ENCODE assay signal across 18 cellular contexts in the genomic region with DNA sequence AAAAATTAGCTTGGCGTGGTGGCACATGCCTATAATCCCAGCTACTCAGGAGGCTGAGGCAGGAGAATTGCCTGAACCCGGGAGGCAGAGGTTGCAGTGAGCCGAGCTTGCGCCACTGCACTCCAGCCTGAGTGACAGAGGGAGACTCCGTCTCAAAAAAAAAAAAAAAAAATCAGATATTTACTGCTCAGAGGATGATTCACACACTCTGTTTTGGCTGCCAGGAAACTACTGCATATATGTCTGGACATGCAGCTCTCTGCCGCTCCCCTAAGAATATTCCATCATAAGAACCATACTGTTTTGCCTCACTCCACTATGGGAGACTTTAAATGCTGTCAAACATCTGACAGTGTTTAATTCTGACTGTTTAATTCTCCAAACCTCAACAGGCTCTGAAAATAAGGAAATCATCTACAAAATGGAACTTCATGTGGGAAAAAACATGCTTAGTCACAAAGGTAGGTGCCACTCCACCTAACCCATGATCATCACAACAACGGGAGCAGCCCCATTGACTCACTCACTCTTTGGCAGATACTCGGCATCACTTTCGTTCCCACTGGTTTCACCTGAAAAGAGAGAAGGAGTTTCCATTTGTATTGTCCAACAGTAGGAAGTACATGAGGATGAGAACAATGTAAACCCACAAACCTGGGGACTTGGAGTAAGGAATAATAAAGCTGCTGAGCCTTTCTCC.
DNase-seq lines count a peak whose midpoint lies in the region; ATAC-seq, FAIRE-seq and TF ChIP-seq lines count a peak whose summit lies in the region.
"Had no signal": no experiment of that assay in that cellular context is flagged by ENCODE, and none has a peak within 500 bp of the region (broad histone marks: within the 10 kb centered on the region; RNA-seq: fewer than 3 reads in every experiment).

No MANE protein-coding gene starts in this region.

- no peak overlapping the region for H3K4me3 ChIP-seq in foreskin fibroblast (ENCODE audit: low read depth in 1 of 2, low read length in 2 of 2)
- H3K4me3 ChIP-seq: upper lobe of left lung had no signal

- no peak for ATAC-seq in HG03097 (IDR thresholded peaks at IDR 0.05; ENCODE audit: low FRiP score, unreplicated experiment)
- ATAC-seq in HG03139 (IDR thresholded peaks at IDR 0.05; ENCODE audit: unreplicated experiment) = no peak
- ATAC-seq: left lobe of liver had no signal

- no peak overlapping the region for H3K4me3 Mint-ChIP-seq in T-helper 2 cell treated with Interferon-gamma antibody and Interleukin-4, amounts not matched to agents 5 μg/mL and 100 μg/mL, for 36 hours
- H3K4me3 Mint-ChIP-seq: activated naive CD4-positive, alpha-beta T cell treated with anti-CD3 and anti-CD28 coated beads for 36 hours; CD4-positive, alpha-beta memory T cell; endodermal cell had no signal

- H3K36me3 Mint-ChIP-seq in T-helper 2 cell treated with Interferon-gamma antibody and Interleukin-4, amounts not matched to agents 5 μg/mL and 100 μg/mL, for 36 hours (ENCODE audit: low read depth) = no peaks in the 10 kb centered on the region
- H3K36me3 Mint-ChIP-seq: CD4-positive, alpha-beta memory T cell had no signal

- H3K4me1 Mint-ChIP-seq in T-helper 2 cell treated with Interferon-gamma antibody and Interleukin-4, amounts not matched to agents 5 μg/mL and 100 μg/mL, for 36 hours (ENCODE audit: low read depth) = no peaks in the 10 kb centered on the region
- H3K4me1 Mint-ChIP-seq: CD4-positive, alpha-beta memory T cell; endodermal cell had no signal

- H3K9me3 Mint-ChIP-seq in T-helper 2 cell treated with Interferon-gamma antibody and Interleukin-4, amounts not matched to agents 5 μg/mL and 100 μg/mL, for 36 hours = no peaks in the 10 kb centered on the region
- H3K9me3 Mint-ChIP-seq: activated naive CD4-positive, alpha-beta T cell treated with anti-CD3 and anti-CD28 coated beads for 36 hours; CD4-positive, alpha-beta memory T cell; endodermal cell had no signal

- peaks cover 3% of the 10 kb centered on the region for H3K27me3 Mint-ChIP-seq in T-helper 2 cell treated with Interferon-gamma antibody and Interleukin-4, amounts not matched to agents 5 μg/mL and 100 μg/mL, for 36 hours (ENCODE audit: low read depth)

- no peak overlapping the region for H3K27ac Mint-ChIP-seq in T-helper 2 cell treated with Interferon-gamma antibody and Interleukin-4, amounts not matched to agents 5 μg/mL and 100 μg/mL, for 36 hours
- H3K27ac Mint-ChIP-seq: activated naive CD4-positive, alpha-beta T cell treated with anti-CD3 and anti-CD28 coated beads for 36 hours; CD4-positive, alpha-beta memory T cell; endodermal cell had no signal

- DNase-seq in NCI-H345 (lab: John Stamatoyannopoulos, UW) (peak; percentile 4), NCI-H345 treated with DMSO at 0.1 percent for 48 hours (lab: John Stamatoyannopoulos, UW; ENCODE audit: unreplicated experiment) (no peak), astrocyte of the hippocampus (ENCODE audit: low read depth, low spot score) (peak; percentile 8), foreskin fibroblast (peak; percentile 4 to 37), urothelium cell line (ENCODE audit: low spot score) (peak; percentile 61)
- DNase-seq in T-helper 2 cell treated with Interferon-gamma antibody and Interleukin-4, amounts not matched to agents 5 μg/mL and 100 μg/mL, for 36 hours (ENCODE audit: low spot score) = no peak
- DNase-seq: activated CD4-positive, CD25-positive, alpha-beta regulatory T cell treated with anti-CD3 and anti-CD28 coated beads, Interleukin-2, amount 50 U/mL, for 72 hours; activated CD8-positive, alpha-beta memory T cell treated with anti-CD3 and anti-CD28 coated beads, Interleukin-2, amount 50 U/mL, for 4 hours; activated naive CD4-positive, alpha-beta T cell treated with anti-CD3 and anti-CD28 coated beads for 36 hours; CD4-positive, alpha-beta memory T cell; endodermal cell; NCI-H1417 treated with DMSO at 0.1 percent for 48 hours; NCI-H526; upper lobe of left lung had no signal

- peak; percentile 13 for FAIRE-seq in urothelium cell line (lab: Jason Lieb, UNC)
- FAIRE-seq: GM19239 had no signal

- no peak for TF ChIP-seq CTCF in foreskin fibroblast (IDR thresholded peaks at IDR 0.05; ENCODE audit: low read depth, low read length)

Comparison
In these comparisons a context has a peak if more than half of its experiments do, and no peak if none do; other contexts are left out.
1. DNase-seq: peak in NCI-H345 (single experiment), astrocyte of the hippocampus (single experiment), foreskin fibroblast (2 of 2) and urothelium cell line (single experiment); none in NCI-H345 treated with DMSO at 0.1 percent for 48 hours (single experiment) and T-helper 2 cell treated with Interferon-gamma antibody and Interleukin-4, amounts not matched to agents 5 μg/mL and 100 μg/mL, for 36 hours (single experiment).